In the genomic region with DNA sequence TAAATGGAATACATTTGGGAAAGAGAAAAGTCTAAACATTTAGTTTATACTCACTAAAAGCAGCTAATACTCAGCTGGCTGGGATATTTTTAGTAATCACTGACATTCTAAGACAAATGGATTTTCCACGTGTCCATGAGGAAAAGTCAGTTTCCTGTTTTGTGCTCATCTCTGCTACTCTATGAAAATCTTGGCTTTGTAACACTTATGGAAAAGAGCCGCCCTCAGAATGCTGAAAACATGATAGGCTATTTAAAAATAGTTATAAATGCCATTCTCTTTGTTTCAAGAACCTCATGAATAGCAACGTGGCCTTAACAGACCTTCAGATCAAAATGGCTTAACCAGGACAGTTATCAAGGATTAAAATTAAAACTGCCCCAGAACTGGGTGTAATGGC, we compare ENCODE assay signal across 14 cellular contexts. TPM values are rescaled to one million over a fixed set of nuclear protein-coding genes. Genes with fewer than 3 reads are reported as not detected.
A peak's percentile ranks its signal among the peaks of the same experiment; 100 is the strongest.
DNase-seq lines count a peak whose midpoint lies in the region; ATAC-seq and TF ChIP-seq lines count a peak whose summit lies in the region.
"Had no signal": no experiment of that assay in that cellular context is flagged by ENCODE, and none has a peak within 500 bp of the region (broad histone marks: within the 10 kb centered on the region; RNA-seq: fewer than 3 reads in every experiment).

No MANE protein-coding gene starts in this region.

- no peak for TF ChIP-seq POLR2A in sigmoid colon (IDR thresholded peaks at IDR 0.05)

- no peak overlapping the region for H3K4me3 ChIP-seq in astrocyte of the spinal cord (ENCODE audit: low read depth, low read length)
- no peak overlapping the region for H3K4me3 ChIP-seq in right atrium auricular region
- H3K4me3 ChIP-seq in sigmoid colon = no peak overlapping the region
- H3K4me3 ChIP-seq: colonic mucosa had no signal

- H3K9me3 ChIP-seq in right atrium auricular region (no peaks in the 10 kb centered on the region), sigmoid colon (no peaks in the 10 kb centered on the region)
- H3K9me3 ChIP-seq: colonic mucosa had no signal

- H3K27ac ChIP-seq in right atrium auricular region (peak overlapping the region; percentile 57 to 61), sigmoid colon (peak overlapping the region; percentile 67 to 80 (median 76))
- H3K27ac ChIP-seq: colonic mucosa had no signal

- in situ Hi-C loops in astrocyte of the spinal cord (cut with HindIII; ENCODE audit: low sequenced_read_pairs) = no loop called here

- TF ChIP-seq EP300 in sigmoid colon (IDR thresholded peaks at IDR 0.05) = peak in 1 of 4 donors; percentile 8

- H3K4me1 ChIP-seq in right atrium auricular region (peaks cover 0 to 18% of the 10 kb centered on the region in 2 donors), sigmoid colon (peaks cover 0 to 24% (median 12%) of the 10 kb centered on the region in 4 donors)
- H3K4me1 ChIP-seq: colonic mucosa had no signal

- DNase-seq in AG08395 (ENCODE audit: low spot score) (peak; percentile 63), astrocyte of the spinal cord (ENCODE audit: low read depth, low spot score) (peak; percentile 16), right atrium auricular region (ENCODE audit: low spot score) (no peak), sigmoid colon (no peak), HUDEP-2 (lab: John Stamatoyannopoulos, UW; ENCODE audit: unreplicated experiment in 76 of 76) (no peak)
- DNase-seq in stimulated activated naive CD4-positive, alpha-beta T cell (lab: John Stamatoyannopoulos, UW) = no peak
- DNase-seq: activated CD4-positive, alpha-beta memory T cell treated with anti-CD3 and anti-CD28 coated beads, Interleukin-2, amount 10 ng/mL, durations not matched to agents 7 days and 5 days; activated gamma-delta T cell; colonic mucosa; DMS79 treated with DMSO at 0.1 percent for 48 hours; mesendoderm; NCI-H2081 treated with DMSO at 0.1 percent for 48 hours had no signal

- no peak for ATAC-seq in GM21367 (IDR thresholded peaks at IDR 0.05; ENCODE audit: unreplicated experiment)
- ATAC-seq in HG02798 (IDR thresholded peaks at IDR 0.05; ENCODE audit: poor library complexity, unreplicated experiment) = no peak

- intact Hi-C loops in sigmoid colon (cut with DNase I) = no loop called here

- H3K36me3 ChIP-seq in right atrium auricular region = peaks cover 52% of the 10 kb centered on the region
- peaks cover 14 to 55% (median 25%) of the 10 kb centered on the region in 4 donors for H3K36me3 ChIP-seq in sigmoid colon

- TF ChIP-seq CTCF in astrocyte of the spinal cord (IDR thresholded peaks at IDR 0.05; ENCODE audit: low read depth, low read length) (no peak), right atrium auricular region (IDR thresholded peaks at IDR 0.05) (no peak), sigmoid colon (IDR thresholded peaks at IDR 0.05) (no peak)

- no peaks in the 10 kb centered on the region for H3K27me3 ChIP-seq in right atrium auricular region
- H3K27me3 ChIP-seq in sigmoid colon = no peaks in the 10 kb centered on the region
- H3K27me3 ChIP-seq: colonic mucosa had no signal

- WGBS in sigmoid colon, 2 donors = 81 to 93% methylated on average over 3 of the region's 3 CpGs

RNA-seq across cellular contexts. Expression of a gene that starts 29.9 kb away (rescaled TPM):
- total RNA-seq in right atrium auricular region = 1 to 10 TPM in 1 of 2 donors, not detected in 1; 5.3 TPM
- total RNA-seq in sigmoid colon = 1 to 10 TPM in 1 of 4 donors, not detected in 3; 1.1 TPM
- polyA plus RNA-seq in sigmoid colon = 1 to 10 TPM in 1 of 3 donors, not detected in 2; 6.5 TPM
- total RNA-seq: activated CD4-positive, alpha-beta memory T cell treated with anti-CD3 and anti-CD28 coated beads, Interleukin-2, amount 10 ng/mL, durations not matched to agents 7 days and 5 days; colonic mucosa had no signal

RNA-seq across cellular contexts. Expression of a gene that starts 49.7 kb away (rescaled TPM):
- total RNA-seq in right atrium auricular region = 1 to 10 TPM; 2.3 to 2.5 TPM
- total RNA-seq in sigmoid colon = 1 to 10 TPM; 2.4 to 6.4 (median 4.4) TPM
- polyA plus RNA-seq in sigmoid colon = 10 to 100 TPM in 2 of 3 donors, 1 to 10 TPM in 1; 9.0 to 12.0 (median 11.5) TPM

Comparison
In these comparisons a context has a peak if more than half of its experiments do, and no peak if none do; other contexts are left out.
1. DNase-seq: peak in AG08395 (single experiment) and astrocyte of the spinal cord (single experiment); none in right atrium auricular region (single experiment), sigmoid colon (single experiment), stimulated activated naive CD4-positive, alpha-beta T cell (0 of 6) and HUDEP-2 (0 of 76).